Comparison of ENCODE assay signal across 2 cellular contexts in the genomic region with DNA sequence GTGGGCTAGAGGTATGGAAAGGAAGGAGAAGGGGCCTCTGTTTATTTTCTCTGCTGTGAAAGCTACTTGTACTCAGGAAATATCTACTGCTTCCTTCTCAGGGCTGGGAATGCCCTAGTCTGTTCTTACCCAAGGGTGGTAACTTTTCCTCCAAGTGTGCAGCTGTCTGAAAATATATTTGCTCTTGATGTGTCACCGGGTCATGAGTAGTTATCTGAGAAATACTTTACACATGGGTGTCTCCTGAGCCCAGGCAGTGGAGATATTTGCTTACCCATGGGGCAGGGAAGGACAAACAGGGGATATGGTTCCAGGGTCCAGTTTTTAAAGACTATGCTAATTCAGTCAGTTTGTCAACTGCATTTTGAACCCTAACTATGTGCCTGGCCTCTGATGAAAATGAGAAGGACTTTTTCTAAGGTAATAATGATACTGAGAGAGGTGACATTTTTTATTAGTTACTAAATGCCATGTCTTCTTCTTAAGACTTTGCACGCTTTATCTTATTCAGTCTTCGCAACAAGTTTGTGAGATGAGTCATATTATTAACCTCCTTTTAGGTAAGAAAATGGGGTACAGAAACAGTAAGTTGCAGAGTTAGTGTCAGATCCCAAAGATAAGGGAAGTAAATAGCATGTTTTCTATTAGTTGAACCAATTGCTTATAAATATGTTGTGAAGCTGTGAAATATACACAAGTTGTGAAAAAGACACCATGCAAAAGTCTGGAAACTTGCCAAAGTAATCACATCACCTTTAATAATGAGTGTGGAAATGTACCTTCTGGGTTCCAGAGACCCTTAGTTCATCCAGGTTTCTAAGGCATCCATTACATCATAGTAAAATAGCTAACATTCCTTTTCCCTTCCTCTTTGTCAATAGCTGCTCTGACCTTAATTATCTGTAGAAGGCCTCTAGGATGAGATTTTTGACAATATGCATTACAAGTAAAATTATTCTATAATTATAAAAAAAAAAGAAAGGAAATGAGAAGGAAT.
TF ChIP-seq lines count a peak whose summit lies in the region.

No MANE protein-coding gene starts in this region.

TF ChIP-seq in IMR-90, 13 proteins besides CTCF, POLR2A, EP300 and RAD21:
- no peak for TF ChIP-seq CEBPB (IDR thresholded peaks at IDR 0.05; ENCODE audit: low read depth, low read length)
TF ChIP-seq in IMR-90: peak in this region for 0.

TF ChIP-seq in endothelial cell of umbilical vein, 7 proteins besides CTCF, POLR2A, EP300 and RAD21:
- TF ChIP-seq EZH2 (IDR thresholded peaks at IDR 0.05; ENCODE audit: borderline replicate concordance, low read depth, low read length, severe bottlenecking), result no peak
- TF ChIP-seq MYC (IDR thresholded peaks at IDR 0.05; ENCODE audit: low read depth, low read length), result no peak
- TF ChIP-seq FOS (IDR thresholded peaks at IDR 0.05; ENCODE audit: borderline replicate concordance, insufficient read depth, low read length), result no peak
- TF ChIP-seq, protein P1, sequence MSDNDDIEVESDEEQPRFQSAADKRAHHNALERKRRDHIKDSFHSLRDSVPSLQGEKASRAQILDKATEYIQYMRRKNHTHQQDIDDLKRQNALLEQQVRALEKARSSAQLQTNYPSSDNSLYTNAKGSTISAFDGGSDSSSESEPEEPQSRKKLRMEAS (IDR thresholded peaks at IDR 0.05; ENCODE audit: insufficient read depth, insufficient read length), result no peak
- no peak for TF ChIP-seq POLR2AphosphoS5 (IDR thresholded peaks at IDR 0.05; ENCODE audit: insufficient read depth, low read depth, low read length)
- TF ChIP-seq GATA2 (IDR thresholded peaks at IDR 0.05; ENCODE audit: insufficient read depth, insufficient read length, low read depth, low read length), result no peak
- no peak for TF ChIP-seq JUN (IDR thresholded peaks at IDR 0.05; ENCODE audit: borderline replicate concordance, insufficient read depth, insufficient read length, low read depth)
